In the genomic region with DNA sequence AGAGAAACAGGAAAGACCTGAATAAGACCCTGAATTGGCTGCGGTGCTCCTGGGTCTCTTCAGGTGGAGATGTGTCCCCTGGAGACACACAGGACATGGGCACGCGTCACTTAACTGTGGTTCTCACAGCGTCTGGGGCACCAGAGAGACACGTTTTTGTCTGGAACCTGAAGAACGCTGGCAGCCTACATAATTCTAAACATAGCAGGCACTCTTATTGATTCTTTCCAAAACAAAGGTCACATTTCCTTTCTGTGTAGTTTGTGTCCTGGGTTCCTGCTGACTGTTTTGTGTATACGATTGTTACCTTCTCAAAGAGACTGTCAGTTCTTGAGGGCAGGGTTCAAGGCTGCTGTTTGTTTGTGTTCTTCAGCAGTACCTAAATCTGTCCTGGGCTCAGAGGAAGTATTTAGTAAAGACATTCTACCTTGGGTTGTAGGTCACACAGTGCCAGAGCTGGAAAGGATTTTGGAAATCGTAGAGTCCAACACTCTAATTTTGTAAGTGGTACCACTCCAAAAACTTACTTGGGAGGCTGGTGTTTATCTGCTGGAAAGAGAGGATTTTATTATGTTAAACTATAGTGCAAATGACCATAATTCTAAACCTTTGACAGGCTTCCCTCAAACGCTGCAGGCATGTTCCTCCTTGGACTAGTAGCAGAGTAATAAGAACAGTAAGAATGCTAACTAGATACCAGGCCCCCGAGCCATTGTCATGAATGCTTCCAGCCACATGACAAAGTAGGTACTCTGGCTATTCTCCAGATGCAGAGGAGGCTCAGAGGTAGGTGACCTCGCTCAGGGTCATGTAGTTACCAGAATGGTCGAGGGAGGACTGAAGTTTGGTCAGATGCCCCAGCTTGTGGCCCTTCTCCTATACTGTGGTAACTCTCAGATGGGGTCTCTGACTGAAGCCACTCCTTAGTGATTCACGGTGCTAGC, we compare ENCODE assay signal across 8 cellular contexts.
DNase-seq lines count a peak whose midpoint lies in the region; ATAC-seq and TF ChIP-seq lines count a peak whose summit lies in the region.

No MANE protein-coding gene starts in this region.

- H3K4me3 ChIP-seq in DND-41 (ENCODE audit: low read depth in 1 of 2, low read length in 2 of 2) = no peak overlapping the region
- no peak overlapping the region for H3K4me3 ChIP-seq in Peyer's patch

- DNase-seq in DND-41 (no peak), WTC11 (ENCODE audit: low spot score) (no peak), cardiac septum (ENCODE audit: low spot score) (peak; percentile 79), progenitor cell of endocrine pancreas (ENCODE audit: low spot score, unreplicated experiment) (no peak), NCI-H2196 treated with DMSO at 0.1 percent for 48 hours (lab: John Stamatoyannopoulos, UW; ENCODE audit: unreplicated experiment) (no peak), Peyer's patch (no peak), DMS 273 treated with DMSO at 0.1 percent for 48 hours (lab: John Stamatoyannopoulos, UW) (no peak)

- H3K4me1 ChIP-seq in DND-41 (ENCODE audit: insufficient read depth, low read length) = peaks cover 26% of the 10 kb centered on the region
- peaks cover 0 to 33% (median 11%) of the 10 kb centered on the region in 4 donors for H3K4me1 ChIP-seq in Peyer's patch

- no peak overlapping the region; the same call in 1 of the 2 replicates for H3K27ac Mint-ChIP-seq in WTC11
- peak overlapping the region; percentile 93 for H3K27ac Mint-ChIP-seq in progenitor cell of endocrine pancreas

- no peaks in the 10 kb centered on the region for H3K79me2 ChIP-seq in DND-41 (ENCODE audit: insufficient read depth, low read length)

- H3K9ac ChIP-seq in DND-41 (ENCODE audit: low read depth, low read length) = no peak overlapping the region

- no peaks in the 10 kb centered on the region for H3K27me3 Mint-ChIP-seq in WTC11 (ENCODE audit: low read depth)
- H3K27me3 Mint-ChIP-seq in progenitor cell of endocrine pancreas = no peaks in the 10 kb centered on the region

- no peaks in the 10 kb centered on the region for H4K20me1 ChIP-seq in DND-41 (ENCODE audit: insufficient read depth, low read length)

- ATAC-seq in DND-41 (ENCODE audit: insufficient read depth, low read depth) (no peak), WTC11 (peak; percentile 51), GM19324 (IDR thresholded peaks at IDR 0.05; ENCODE audit: low FRiP score, unreplicated experiment) (no peak)

- intact Hi-C loops in cardiac septum (cut with DNase I) = no loop called here

- H3K36me3 Mint-ChIP-seq in WTC11 (peaks cover 2% of the 10 kb centered on the region; the same call in 1 of the 2 replicates), progenitor cell of endocrine pancreas (ENCODE audit: insufficient read depth) (peaks cover 10% of the 10 kb centered on the region)

- no peaks in the 10 kb centered on the region for H3K9me3 Mint-ChIP-seq in WTC11
- H3K9me3 Mint-ChIP-seq in progenitor cell of endocrine pancreas (ENCODE audit: low read depth) = no peaks in the 10 kb centered on the region

- H3K4me3 Mint-ChIP-seq in WTC11 = no peak overlapping the region
- H3K4me3 Mint-ChIP-seq in progenitor cell of endocrine pancreas (ENCODE audit: low read depth) = no peak overlapping the region

- H3K27me3 ChIP-seq in DND-41 (ENCODE audit: insufficient read depth, low read length, poor library complexity) (no peaks in the 10 kb centered on the region), Peyer's patch (no peaks in the 10 kb centered on the region)

- H3K36me3 ChIP-seq in DND-41 (ENCODE audit: insufficient read depth, low read length) (peaks cover 25% of the 10 kb centered on the region), Peyer's patch (peaks cover 0 to 9% (median 0%) of the 10 kb centered on the region in 3 donors)

- H3K4me1 Mint-ChIP-seq in WTC11 (peaks cover 17% of the 10 kb centered on the region), progenitor cell of endocrine pancreas (ENCODE audit: low read depth) (peaks cover 50% of the 10 kb centered on the region)

- H3K4me2 ChIP-seq in DND-41 (ENCODE audit: insufficient read depth, low read length) = no peak overlapping the region

- H3K9me3 ChIP-seq in DND-41 (ENCODE audit: insufficient read depth, low read length, severe bottlenecking) = no peaks in the 10 kb centered on the region
- no peaks in the 10 kb centered on the region for H3K9me3 ChIP-seq in Peyer's patch

- CTCF ChIA-PET in WTC11 (lab: Charles Lee) = interaction anchor here (1.2 kb wide), 2 partner anchors 46 to 205 kb away, joined by 3 read pairs; no protein-coding TSS in a partner anchor

- TF ChIP-seq POLR2A in Peyer's patch (IDR thresholded peaks at IDR 0.05) = no peak

- POLR2A ChIA-PET in WTC11 (lab: Charles Lee) = interaction anchor here (0.5 kb wide), 2 partner anchors 61 to 76 kb away, joined by 3 to 9 read pairs; no protein-coding TSS in a partner anchor

- H3K27ac ChIP-seq in DND-41 (ENCODE audit: low read length) (0 out of 2 replicates have a peak overlapping the region, but pooled peaks have one; percentile 14), Peyer's patch (peak overlapping the region in 2 of 4 donors; percentile 10 to 52)

- no peak for TF ChIP-seq CTCF in DND-41 (IDR thresholded peaks at IDR 0.05; ENCODE audit: borderline replicate concordance, extremely low read depth, low read length, poor library complexity, severe bottlenecking)
- TF ChIP-seq CTCF in WTC11 (IDR thresholded peaks at IDR 0.05) = no peak
- no peak for TF ChIP-seq CTCF in progenitor cell of endocrine pancreas (IDR thresholded peaks at IDR 0.05; ENCODE audit: unreplicated experiment)
- TF ChIP-seq CTCF in Peyer's patch (IDR thresholded peaks at IDR 0.05) = no peak

- H2AFZ ChIP-seq in DND-41 (ENCODE audit: low read depth, low read length) = no peak overlapping the region

TF ChIP-seq in WTC11, 78 proteins besides CTCF, POLR2A, EP300 and RAD21:
- TF ChIP-seq, protein P1, sequence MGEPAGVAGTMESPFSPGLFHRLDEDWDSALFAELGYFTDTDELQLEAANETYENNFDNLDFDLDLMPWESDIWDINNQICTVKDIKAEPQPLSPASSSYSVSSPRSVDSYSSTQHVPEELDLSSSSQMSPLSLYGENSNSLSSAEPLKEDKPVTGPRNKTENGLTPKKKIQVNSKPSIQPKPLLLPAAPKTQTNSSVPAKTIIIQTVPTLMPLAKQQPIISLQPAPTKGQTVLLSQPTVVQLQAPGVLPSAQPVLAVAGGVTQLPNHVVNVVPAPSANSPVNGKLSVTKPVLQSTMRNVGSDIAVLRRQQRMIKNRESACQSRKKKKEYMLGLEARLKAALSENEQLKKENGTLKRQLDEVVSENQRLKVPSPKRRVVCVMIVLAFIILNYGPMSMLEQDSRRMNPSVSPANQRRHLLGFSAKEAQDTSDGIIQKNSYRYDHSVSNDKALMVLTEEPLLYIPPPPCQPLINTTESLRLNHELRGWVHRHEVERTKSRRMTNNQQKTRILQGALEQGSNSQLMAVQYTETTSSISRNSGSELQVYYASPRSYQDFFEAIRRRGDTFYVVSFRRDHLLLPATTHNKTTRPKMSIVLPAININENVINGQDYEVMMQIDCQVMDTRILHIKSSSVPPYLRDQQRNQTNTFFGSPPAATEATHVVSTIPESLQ (CRISPR knock-in tag; IDR thresholded peaks at IDR 0.05) = no peak
- TF ChIP-seq, protein P2, sequence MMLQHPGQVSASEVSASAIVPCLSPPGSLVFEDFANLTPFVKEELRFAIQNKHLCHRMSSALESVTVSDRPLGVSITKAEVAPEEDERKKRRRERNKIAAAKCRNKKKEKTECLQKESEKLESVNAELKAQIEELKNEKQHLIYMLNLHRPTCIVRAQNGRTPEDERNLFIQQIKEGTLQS (CRISPR knock-in tag; conservative IDR thresholded peaks at IDR 0.05) = no peak
- TF ChIP-seq GABPB1 (CRISPR knock-in tag; IDR thresholded peaks at IDR 0.05) = peak; percentile 27; the same call in 1 of the 2 replicates
